ENCODE assay signal across 21 cellular contexts in the genomic region with DNA sequence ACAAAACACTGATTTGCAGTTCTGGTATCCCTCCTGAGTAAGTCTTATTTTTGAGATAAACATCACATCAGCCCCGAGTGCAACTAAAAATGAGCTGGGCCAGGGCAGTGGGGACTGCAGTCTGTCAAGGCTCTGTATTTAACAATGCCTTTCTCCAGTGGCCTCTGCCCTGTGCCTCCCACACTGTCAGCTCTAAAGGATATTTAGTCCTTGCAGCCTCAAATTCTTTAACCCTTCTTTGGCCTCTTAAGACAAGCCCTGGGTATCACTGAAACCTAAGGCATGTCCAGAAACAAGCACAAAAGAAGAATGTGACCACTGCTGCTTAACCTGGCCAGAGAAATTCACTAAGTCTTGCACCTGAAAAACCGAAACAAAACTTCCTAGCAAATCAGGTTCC.
"Had no signal": no experiment of that assay in that cellular context is flagged by ENCODE, and none has a peak within 500 bp of the region (broad histone marks: within the 10 kb centered on the region; RNA-seq: fewer than 3 reads in every experiment).

No MANE protein-coding gene starts in this region.

- H3K27me3 ChIP-seq: MG63, SJSA1 had no signal

- H3K9ac ChIP-seq: SK-N-SH had no signal

- H3K36me3 ChIP-seq: MG63, SJSA1 had no signal

- H3K4me2 ChIP-seq: SK-N-SH had no signal

- H3K4me3 ChIP-seq: MG63, SJSA1 had no signal

- FAIRE-seq: RCC 7860 had no signal

- H3K27ac ChIP-seq: SJSA1 had no signal

- H3K9me3 ChIP-seq: MG63, SJSA1, SK-N-SH had no signal

- DNase-seq: IMR-90, Karpas-422, KG1, MG63, NCI-H1092, NCI-H1105 treated with DMSO at 0.1 percent for 48 hours, NCI-H1417 treated with DMSO at 0.1 percent for 48 hours, NCI-H146, NCI-H1694 treated with DMSO at 0.1 percent for 48 hours, NCI-H1930, NCI-H2081, NCI-H2107, NCI-H524 treated with DMSO at 0.1 percent for 48 hours, NCI-H774, Right ventricle myocardium superior, RPMI8226, SIG-M5, SK-N-SH, SW 1271 had no signal
